In genomic region chr2:42828487-42829416, GRCh38 we compare ENCODE assay signal across 9 cellular contexts. TPM values are rescaled to one million over a fixed set of nuclear protein-coding genes. Genes with fewer than 3 reads are reported as not detected.
DNase-seq lines count a peak whose midpoint lies in the region; ATAC-seq and TF ChIP-seq lines count a peak whose summit lies in the region.
"Had no signal": no experiment of that assay in that cellular context is flagged by ENCODE, and none has a peak within 500 bp of the region (broad histone marks: within the 10 kb centered on the region; RNA-seq: fewer than 3 reads in every experiment).

No MANE protein-coding gene starts in this region.

- no peak overlapping the region for H2AFZ ChIP-seq in fibroblast of lung (ENCODE audit: low read length)

- H3K27me3 ChIP-seq in fibroblast of lung (ENCODE audit: control insufficient read depth, insufficient read depth, low read length) = no peaks in the 10 kb centered on the region

- no peak overlapping the region for H3K27ac ChIP-seq in fibroblast of lung (ENCODE audit: insufficient read depth, low read length)
- H3K27ac ChIP-seq: SK-N-MC had no signal

- H3K27ac Mint-ChIP-seq in nephron progenitor cell = no peak overlapping the region
- H3K27ac Mint-ChIP-seq in stimulated activated naive CD8-positive, alpha-beta T cell treated with anti-CD3 and anti-CD28 coated beads, Interleukin-15, amount 100 ng/mL, for 72 hours = no peak overlapping the region

- no peaks in the 10 kb centered on the region for H3K36me3 Mint-ChIP-seq in activated T-cell treated with anti-CD3 and anti-CD28 coated beads, Interleukin-2, amount 50 U/mL, for 4 hours (ENCODE audit: insufficient read depth)
- H3K36me3 Mint-ChIP-seq in nephron progenitor cell (ENCODE audit: low read depth) = peaks cover 8% of the 10 kb centered on the region

- peaks cover 16% of the 10 kb centered on the region for H3K4me1 Mint-ChIP-seq in activated T-cell treated with anti-CD3 and anti-CD28 coated beads, Interleukin-2, amount 50 U/mL, for 4 hours (ENCODE audit: low read depth)
- peaks cover 28% of the 10 kb centered on the region for H3K4me1 Mint-ChIP-seq in nephron progenitor cell
- peaks cover 19% of the 10 kb centered on the region for H3K4me1 Mint-ChIP-seq in stimulated activated naive CD8-positive, alpha-beta T cell treated with anti-CD3 and anti-CD28 coated beads, Interleukin-15, amount 100 ng/mL, for 72 hours

- ATAC-seq in GM19467 (IDR thresholded peaks at IDR 0.05; ENCODE audit: unreplicated experiment) = peak; percentile 83
- ATAC-seq in activated T-cell treated with anti-CD3 and anti-CD28 coated beads, Interleukin-2, amount 50 U/mL, for 4 hours = peak; percentile 85 to 90
- ATAC-seq in stimulated activated naive CD8-positive, alpha-beta T cell treated with anti-CD3 and anti-CD28 coated beads, Interleukin-15, amount 100 ng/mL, for 72 hours = peak; percentile 92

- H3K36me3 ChIP-seq in fibroblast of lung (ENCODE audit: control insufficient read depth, insufficient read depth, low read length) = no peaks in the 10 kb centered on the region

- TF ChIP-seq CTCF in fibroblast of lung (conservative IDR thresholded peaks at IDR 0.05 in 1 of 2, IDR thresholded peaks at IDR 0.05 in 1 of 2; ENCODE audit: low read depth in 1 of 2, low read length in 2 of 2) (peak; percentile 77 to 95), nephron progenitor cell (IDR thresholded peaks at IDR 0.05) (peak; percentile 96)

- DNase-seq in COR-L47 (lab: John Stamatoyannopoulos, UW) = peak; percentile 39
- DNase-seq in HuH-7.5 (ENCODE audit: low spot score) = peak; percentile 81
- peak; percentile 58 for DNase-seq in activated T-cell treated with anti-CD3 and anti-CD28 coated beads, Interleukin-2, amount 50 U/mL, for 4 hours
- peak; percentile 49 to 84 for DNase-seq in fibroblast of lung (ENCODE audit: low read depth in 2 of 2)
- DNase-seq in nephron progenitor cell = peak; percentile 84
- peak; percentile 73 to 74 for DNase-seq in stimulated activated naive CD8-positive, alpha-beta T cell treated with anti-CD3 and anti-CD28 coated beads, Interleukin-15, amount 100 ng/mL, for 72 hours

- no peaks in the 10 kb centered on the region for H3K79me2 ChIP-seq in fibroblast of lung (ENCODE audit: control insufficient read depth, insufficient read depth, low read length)

- H3K9ac ChIP-seq in fibroblast of lung (ENCODE audit: insufficient read depth, low read length) = no peak overlapping the region

- H3K4me2 ChIP-seq in fibroblast of lung (ENCODE audit: extremely low read depth, insufficient read depth, low read length) = peak overlapping the region; percentile 35

- H3K27me3 Mint-ChIP-seq in activated T-cell treated with anti-CD3 and anti-CD28 coated beads, Interleukin-2, amount 50 U/mL, for 4 hours (ENCODE audit: low read depth) = no peaks in the 10 kb centered on the region
- H3K27me3 Mint-ChIP-seq in nephron progenitor cell (ENCODE audit: low read depth, poor library complexity) = peaks cover 26% of the 10 kb centered on the region
- peaks cover 14% of the 10 kb centered on the region for H3K27me3 Mint-ChIP-seq in stimulated activated naive CD8-positive, alpha-beta T cell treated with anti-CD3 and anti-CD28 coated beads, Interleukin-15, amount 100 ng/mL, for 72 hours

- H4K20me1 ChIP-seq in fibroblast of lung (ENCODE audit: control insufficient read depth, extremely low read depth, insufficient read depth, low read length) = no peaks in the 10 kb centered on the region

- no peaks in the 10 kb centered on the region for H3K9me3 ChIP-seq in fibroblast of lung (ENCODE audit: control insufficient read depth, insufficient read depth, low read depth, low read length)

- peaks cover 10% of the 10 kb centered on the region for H3K4me1 ChIP-seq in fibroblast of lung (ENCODE audit: control insufficient read depth, extremely low read depth, insufficient read depth, low read length)

- no peaks in the 10 kb centered on the region for H3K9me3 Mint-ChIP-seq in activated T-cell treated with anti-CD3 and anti-CD28 coated beads, Interleukin-2, amount 50 U/mL, for 4 hours
- H3K9me3 Mint-ChIP-seq in nephron progenitor cell = no peaks in the 10 kb centered on the region
- H3K9me3 Mint-ChIP-seq in stimulated activated naive CD8-positive, alpha-beta T cell treated with anti-CD3 and anti-CD28 coated beads, Interleukin-15, amount 100 ng/mL, for 72 hours = no peaks in the 10 kb centered on the region

- peak overlapping the region in 1 of 4 experiments; percentile 5 for H3K4me3 ChIP-seq in fibroblast of lung (replicated peaks in 1 of 4; ENCODE audit: control extremely low read depth in 1 of 4, insufficient read depth in 1 of 4, low read depth in 3 of 4, low read length in 4 of 4)

- no peak overlapping the region for H3K4me3 Mint-ChIP-seq in activated T-cell treated with anti-CD3 and anti-CD28 coated beads, Interleukin-2, amount 50 U/mL, for 4 hours
- H3K4me3 Mint-ChIP-seq in nephron progenitor cell = no peak overlapping the region
- no peak overlapping the region for H3K4me3 Mint-ChIP-seq in stimulated activated naive CD8-positive, alpha-beta T cell treated with anti-CD3 and anti-CD28 coated beads, Interleukin-15, amount 100 ng/mL, for 72 hours

TF ChIP-seq in PFSK-1, 5 proteins besides CTCF, POLR2A, EP300 and RAD21:
- no peak for TF ChIP-seq POLR2AphosphoS5 (IDR thresholded peaks at IDR 0.05; ENCODE audit: low read depth, low read length)
- TF ChIP-seq, protein P1, sequence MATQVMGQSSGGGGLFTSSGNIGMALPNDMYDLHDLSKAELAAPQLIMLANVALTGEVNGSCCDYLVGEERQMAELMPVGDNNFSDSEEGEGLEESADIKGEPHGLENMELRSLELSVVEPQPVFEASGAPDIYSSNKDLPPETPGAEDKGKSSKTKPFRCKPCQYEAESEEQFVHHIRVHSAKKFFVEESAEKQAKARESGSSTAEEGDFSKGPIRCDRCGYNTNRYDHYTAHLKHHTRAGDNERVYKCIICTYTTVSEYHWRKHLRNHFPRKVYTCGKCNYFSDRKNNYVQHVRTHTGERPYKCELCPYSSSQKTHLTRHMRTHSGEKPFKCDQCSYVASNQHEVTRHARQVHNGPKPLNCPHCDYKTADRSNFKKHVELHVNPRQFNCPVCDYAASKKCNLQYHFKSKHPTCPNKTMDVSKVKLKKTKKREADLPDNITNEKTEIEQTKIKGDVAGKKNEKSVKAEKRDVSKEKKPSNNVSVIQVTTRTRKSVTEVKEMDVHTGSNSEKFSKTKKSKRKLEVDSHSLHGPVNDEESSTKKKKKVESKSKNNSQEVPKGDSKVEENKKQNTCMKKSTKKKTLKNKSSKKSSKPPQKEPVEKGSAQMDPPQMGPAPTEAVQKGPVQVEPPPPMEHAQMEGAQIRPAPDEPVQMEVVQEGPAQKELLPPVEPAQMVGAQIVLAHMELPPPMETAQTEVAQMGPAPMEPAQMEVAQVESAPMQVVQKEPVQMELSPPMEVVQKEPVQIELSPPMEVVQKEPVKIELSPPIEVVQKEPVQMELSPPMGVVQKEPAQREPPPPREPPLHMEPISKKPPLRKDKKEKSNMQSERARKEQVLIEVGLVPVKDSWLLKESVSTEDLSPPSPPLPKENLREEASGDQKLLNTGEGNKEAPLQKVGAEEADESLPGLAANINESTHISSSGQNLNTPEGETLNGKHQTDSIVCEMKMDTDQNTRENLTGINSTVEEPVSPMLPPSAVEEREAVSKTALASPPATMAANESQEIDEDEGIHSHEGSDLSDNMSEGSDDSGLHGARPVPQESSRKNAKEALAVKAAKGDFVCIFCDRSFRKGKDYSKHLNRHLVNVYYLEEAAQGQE (IDR thresholded peaks at IDR 0.05; ENCODE audit: insufficient read depth in 1 of 2, low read depth in 2 of 2, low read length in 2 of 2) = 0 out of 4 replicates have a peak, but pooled peaks of 1 of the 2 experiments have one; percentile 16
- peak; percentile 50 for TF ChIP-seq FOXP2 (optimal IDR thresholded peaks at IDR 0.05; ENCODE audit: borderline replicate concordance, extremely low read depth, extremely low read length, insufficient read depth)
- TF ChIP-seq SIN3A (IDR thresholded peaks at IDR 0.05; ENCODE audit: borderline replicate concordance, insufficient read depth, low read length) = no peak
- no peak for TF ChIP-seq TAF1 (IDR thresholded peaks at IDR 0.05; ENCODE audit: borderline replicate concordance, insufficient read depth, low read length)

RNA-seq across cellular contexts. Expression of gene HAAO, which starts 36.4 kb away (rescaled TPM):
- not detected for polyA plus RNA-seq in PFSK-1 (2012; ENCODE audit: insufficient read length, low read depth)
- under 1 TPM in 2 of 3 donors, not detected in 1; 0.24 to 0.30 TPM for total RNA-seq in activated T-cell treated with anti-CD3 and anti-CD28 coated beads, Interleukin-2, amount 50 U/mL, for 4 hours
- total RNA-seq in fibroblast of lung = 2.8 and 4.1 TPM in 2 replicates
- 0.58 and 0.88 TPM in 2 replicates for polyA plus RNA-seq in fibroblast of lung
- polyA plus RNA-seq in fibroblast of lung (2012) = 1.0 and 1.2 TPM in 2 replicates
- 2.9 TPM in 1 of 2 replicates, not detected in the other for polyA minus RNA-seq in fibroblast of lung (ENCODE audit: low replicate concordance)
